Comparison of ENCODE assay signal across 1 cellular context in the genomic region with DNA sequence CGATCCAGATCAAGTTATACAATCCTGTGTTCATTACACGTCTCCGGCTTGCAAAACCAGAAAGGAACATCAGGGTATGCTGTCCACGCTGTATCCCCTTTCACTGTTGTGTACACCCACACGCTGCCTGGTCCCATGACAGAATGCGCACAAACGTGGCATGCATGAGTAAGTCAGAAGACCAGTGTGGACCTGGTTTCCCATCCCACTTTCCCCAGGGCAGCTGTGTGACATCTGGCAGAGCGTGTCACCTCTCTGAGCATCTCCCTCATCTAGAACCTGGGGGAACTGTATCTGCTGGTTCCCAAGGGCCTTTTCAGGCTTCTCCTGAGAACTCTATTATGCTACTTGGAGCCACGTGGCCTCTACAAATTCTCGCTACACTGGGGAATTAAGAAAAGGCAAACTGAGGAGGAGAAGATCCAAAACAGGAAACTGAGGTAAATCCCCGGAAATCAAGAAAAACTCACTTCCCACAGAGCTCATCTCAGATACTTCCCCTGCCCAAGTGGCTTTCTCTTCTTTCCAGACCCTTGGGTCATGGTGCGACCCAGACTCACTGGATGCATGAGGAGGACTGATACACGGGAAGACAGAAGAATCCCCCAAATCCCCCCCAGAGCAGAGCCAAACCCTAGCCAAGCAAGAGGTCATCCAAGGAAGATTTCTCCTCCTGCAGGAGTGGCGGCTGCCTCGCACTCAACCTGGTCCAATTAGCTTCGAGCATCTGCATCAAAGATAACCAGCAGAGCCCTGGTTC.
TF ChIP-seq lines count a peak whose summit lies in the region.

No MANE protein-coding gene starts in this region.

TF ChIP-seq in GM23338, 12 proteins besides CTCF, POLR2A, EP300 and RAD21 (continued from another document):
- TF ChIP-seq, protein P1, sequence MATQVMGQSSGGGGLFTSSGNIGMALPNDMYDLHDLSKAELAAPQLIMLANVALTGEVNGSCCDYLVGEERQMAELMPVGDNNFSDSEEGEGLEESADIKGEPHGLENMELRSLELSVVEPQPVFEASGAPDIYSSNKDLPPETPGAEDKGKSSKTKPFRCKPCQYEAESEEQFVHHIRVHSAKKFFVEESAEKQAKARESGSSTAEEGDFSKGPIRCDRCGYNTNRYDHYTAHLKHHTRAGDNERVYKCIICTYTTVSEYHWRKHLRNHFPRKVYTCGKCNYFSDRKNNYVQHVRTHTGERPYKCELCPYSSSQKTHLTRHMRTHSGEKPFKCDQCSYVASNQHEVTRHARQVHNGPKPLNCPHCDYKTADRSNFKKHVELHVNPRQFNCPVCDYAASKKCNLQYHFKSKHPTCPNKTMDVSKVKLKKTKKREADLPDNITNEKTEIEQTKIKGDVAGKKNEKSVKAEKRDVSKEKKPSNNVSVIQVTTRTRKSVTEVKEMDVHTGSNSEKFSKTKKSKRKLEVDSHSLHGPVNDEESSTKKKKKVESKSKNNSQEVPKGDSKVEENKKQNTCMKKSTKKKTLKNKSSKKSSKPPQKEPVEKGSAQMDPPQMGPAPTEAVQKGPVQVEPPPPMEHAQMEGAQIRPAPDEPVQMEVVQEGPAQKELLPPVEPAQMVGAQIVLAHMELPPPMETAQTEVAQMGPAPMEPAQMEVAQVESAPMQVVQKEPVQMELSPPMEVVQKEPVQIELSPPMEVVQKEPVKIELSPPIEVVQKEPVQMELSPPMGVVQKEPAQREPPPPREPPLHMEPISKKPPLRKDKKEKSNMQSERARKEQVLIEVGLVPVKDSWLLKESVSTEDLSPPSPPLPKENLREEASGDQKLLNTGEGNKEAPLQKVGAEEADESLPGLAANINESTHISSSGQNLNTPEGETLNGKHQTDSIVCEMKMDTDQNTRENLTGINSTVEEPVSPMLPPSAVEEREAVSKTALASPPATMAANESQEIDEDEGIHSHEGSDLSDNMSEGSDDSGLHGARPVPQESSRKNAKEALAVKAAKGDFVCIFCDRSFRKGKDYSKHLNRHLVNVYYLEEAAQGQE (IDR thresholded peaks at IDR 0.05; ENCODE audit: unreplicated experiment) = no peak
- TF ChIP-seq, protein P2, sequence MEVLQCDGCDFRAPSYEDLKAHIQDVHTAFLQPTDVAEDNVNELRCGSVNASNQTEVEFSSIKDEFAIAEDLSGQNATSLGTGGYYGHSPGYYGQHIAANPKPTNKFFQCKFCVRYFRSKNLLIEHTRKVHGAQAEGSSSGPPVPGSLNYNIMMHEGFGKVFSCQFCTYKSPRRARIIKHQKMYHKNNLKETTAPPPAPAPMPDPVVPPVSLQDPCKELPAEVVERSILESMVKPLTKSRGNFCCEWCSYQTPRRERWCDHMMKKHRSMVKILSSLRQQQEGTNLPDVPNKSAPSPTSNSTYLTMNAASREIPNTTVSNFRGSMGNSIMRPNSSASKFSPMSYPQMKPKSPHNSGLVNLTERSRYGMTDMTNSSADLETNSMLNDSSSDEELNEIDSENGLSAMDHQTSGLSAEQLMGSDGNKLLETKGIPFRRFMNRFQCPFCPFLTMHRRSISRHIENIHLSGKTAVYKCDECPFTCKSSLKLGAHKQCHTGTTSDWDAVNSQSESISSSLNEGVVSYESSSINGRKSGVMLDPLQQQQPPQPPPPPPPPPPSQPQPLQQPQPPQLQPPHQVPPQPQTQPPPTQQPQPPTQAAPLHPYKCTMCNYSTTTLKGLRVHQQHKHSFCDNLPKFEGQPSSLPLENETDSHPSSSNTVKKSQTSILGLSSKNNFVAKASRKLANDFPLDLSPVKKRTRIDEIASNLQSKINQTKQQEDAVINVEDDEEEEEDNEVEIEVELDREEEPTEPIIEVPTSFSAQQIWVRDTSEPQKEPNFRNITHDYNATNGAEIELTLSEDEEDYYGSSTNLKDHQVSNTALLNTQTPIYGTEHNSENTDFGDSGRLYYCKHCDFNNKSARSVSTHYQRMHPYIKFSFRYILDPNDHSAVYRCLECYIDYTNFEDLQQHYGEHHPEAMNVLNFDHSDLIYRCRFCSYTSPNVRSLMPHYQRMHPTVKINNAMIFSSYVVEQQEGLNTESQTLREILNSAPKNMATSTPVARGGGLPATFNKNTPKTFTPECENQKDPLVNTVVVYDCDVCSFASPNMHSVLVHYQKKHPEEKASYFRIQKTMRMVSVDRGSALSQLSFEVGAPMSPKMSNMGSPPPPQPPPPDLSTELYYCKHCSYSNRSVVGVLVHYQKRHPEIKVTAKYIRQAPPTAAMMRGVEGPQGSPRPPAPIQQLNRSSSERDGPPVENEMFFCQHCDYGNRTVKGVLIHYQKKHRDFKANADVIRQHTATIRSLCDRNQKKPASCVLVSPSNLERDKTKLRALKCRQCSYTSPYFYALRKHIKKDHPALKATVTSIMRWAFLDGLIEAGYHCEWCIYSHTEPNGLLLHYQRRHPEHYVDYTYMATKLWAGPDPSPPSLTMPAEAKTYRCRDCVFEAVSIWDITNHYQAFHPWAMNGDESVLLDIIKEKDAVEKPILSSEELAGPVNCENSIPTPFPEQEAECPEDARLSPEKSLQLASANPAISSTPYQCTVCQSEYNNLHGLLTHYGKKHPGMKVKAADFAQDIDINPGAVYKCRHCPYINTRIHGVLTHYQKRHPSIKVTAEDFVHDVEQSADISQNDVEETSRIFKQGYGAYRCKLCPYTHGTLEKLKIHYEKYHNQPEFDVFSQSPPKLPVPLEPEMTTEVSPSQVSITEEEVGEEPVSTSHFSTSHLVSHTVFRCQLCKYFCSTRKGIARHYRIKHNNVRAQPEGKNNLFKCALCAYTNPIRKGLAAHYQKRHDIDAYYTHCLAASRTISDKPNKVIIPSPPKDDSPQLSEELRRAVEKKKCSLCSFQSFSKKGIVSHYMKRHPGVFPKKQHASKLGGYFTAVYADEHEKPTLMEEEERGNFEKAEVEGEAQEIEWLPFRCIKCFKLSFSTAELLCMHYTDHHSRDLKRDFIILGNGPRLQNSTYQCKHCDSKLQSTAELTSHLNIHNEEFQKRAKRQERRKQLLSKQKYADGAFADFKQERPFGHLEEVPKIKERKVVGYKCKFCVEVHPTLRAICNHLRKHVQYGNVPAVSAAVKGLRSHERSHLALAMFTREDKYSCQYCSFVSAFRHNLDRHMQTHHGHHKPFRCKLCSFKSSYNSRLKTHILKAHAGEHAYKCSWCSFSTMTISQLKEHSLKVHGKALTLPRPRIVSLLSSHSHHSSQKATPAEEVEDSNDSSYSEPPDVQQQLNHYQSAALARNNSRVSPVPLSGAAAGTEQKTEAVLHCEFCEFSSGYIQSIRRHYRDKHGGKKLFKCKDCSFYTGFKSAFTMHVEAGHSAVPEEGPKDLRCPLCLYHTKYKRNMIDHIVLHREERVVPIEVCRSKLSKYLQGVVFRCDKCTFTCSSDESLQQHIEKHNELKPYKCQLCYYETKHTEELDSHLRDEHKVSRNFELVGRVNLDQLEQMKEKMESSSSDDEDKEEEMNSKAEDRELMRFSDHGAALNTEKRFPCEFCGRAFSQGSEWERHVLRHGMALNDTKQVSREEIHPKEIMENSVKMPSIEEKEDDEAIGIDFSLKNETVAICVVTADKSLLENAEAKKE (CRISPR knock-in tag; IDR thresholded peaks at IDR 0.05) = no peak
- TF ChIP-seq JUNB (IDR thresholded peaks at IDR 0.05; ENCODE audit: unreplicated experiment) = no peak
TF ChIP-seq in GM23338: peak in this region for 0.
